1 cellular context compared by ENCODE assay signal in the genomic region with DNA sequence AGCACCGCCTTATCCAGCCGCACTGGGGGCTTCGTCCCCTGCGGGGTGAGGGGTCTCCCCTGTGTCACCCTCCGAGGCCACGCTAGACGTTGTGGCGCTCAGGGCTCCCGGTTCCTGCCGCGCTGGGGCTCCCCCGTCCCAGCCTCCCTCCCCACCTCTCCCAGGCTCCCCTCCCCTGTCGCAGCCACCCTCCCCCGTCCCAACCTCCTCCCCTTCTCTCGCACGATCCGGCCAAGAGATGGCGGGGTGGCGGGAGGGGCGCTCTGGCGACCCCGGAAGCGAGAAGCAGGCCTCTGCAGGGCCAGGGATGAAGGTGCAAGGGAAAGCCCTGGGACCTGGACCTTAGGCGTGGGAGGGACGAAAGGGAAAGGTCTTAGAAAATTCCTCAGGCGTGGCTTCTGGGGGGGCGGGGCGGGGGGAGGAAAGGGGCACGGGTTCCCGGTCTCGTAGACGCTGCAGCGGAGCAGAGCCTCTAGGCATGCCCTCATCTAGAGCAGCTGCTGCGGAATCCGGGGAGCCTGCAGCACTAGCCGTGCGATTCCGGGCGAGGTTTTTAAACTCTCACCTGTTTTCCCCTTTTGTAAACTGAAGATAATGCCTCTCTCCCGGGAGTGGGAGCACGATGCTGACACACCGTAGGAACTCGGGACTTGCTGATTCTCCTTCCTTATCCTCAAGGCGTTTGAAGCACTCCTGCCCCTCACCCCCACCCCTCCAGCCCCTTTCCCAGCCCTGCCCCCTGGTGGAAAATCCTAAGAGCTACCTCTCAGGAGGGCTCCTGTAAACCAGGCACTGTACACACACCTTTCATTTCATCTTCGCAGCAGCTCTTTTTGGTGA.
TF ChIP-seq lines count a peak whose summit lies in the region.

No MANE protein-coding gene starts in this region.

TF ChIP-seq in WTC11, 78 proteins besides CTCF, POLR2A, EP300 and RAD21 (continued from another document):
- TF ChIP-seq RORB (CRISPR knock-in tag; IDR thresholded peaks at IDR 0.05) (no peak), ZNF121 (CRISPR knock-in tag; IDR thresholded peaks at IDR 0.05) (no peak), ZNF423 (CRISPR knock-in tag; IDR thresholded peaks at IDR 0.05) (no peak), AFF4 (CRISPR knock-in tag; IDR thresholded peaks at IDR 0.05; ENCODE audit: borderline replicate concordance) (no peak), USF2 (CRISPR knock-in tag; IDR thresholded peaks at IDR 0.05) (no peak), E2F4 (CRISPR knock-in tag; IDR thresholded peaks at IDR 0.05; ENCODE audit: borderline replicate concordance, low read depth) (no peak), FOXP1 (CRISPR knock-in tag; IDR thresholded peaks at IDR 0.05; ENCODE audit: borderline replicate concordance) (no peak)
- TF ChIP-seq, protein P1, sequence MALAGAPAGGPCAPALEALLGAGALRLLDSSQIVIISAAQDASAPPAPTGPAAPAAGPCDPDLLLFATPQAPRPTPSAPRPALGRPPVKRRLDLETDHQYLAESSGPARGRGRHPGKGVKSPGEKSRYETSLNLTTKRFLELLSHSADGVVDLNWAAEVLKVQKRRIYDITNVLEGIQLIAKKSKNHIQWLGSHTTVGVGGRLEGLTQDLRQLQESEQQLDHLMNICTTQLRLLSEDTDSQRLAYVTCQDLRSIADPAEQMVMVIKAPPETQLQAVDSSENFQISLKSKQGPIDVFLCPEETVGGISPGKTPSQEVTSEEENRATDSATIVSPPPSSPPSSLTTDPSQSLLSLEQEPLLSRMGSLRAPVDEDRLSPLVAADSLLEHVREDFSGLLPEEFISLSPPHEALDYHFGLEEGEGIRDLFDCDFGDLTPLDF (CRISPR knock-in tag; IDR thresholded peaks at IDR 0.05) = no peak
